In the genomic region with DNA sequence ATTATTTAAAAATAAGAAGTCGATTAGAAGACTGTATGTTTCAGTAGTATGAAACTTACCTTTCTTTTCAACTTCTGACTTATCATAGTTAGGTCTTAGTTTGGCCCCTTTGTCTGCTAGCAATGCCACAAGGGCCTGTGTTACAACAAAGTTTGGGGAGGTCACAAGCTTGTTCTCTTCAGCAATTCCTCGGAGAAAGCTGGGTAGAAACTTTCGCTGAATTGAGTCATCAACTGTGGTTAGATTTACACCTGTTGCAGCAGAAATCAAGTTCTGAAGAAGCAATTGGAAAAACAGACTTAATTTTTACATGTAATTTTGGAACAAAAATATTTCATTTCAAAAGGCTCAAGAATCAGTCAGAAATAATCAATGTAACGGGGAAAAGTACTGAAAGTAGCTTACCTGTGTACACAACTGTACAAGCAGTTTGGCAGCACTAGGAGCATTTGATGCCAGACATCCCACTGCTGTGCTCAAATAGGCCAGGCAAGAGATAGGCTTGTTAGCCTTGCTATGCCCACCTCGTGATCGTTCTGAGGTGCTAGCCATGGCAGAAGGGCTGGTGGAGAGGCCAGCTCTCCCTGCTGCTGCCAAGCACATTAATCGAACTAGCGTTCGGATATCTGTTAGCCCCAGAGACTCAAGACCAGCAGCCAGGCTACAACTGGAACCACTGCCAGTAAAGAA, we compare ENCODE assay signal across 21 cellular contexts. TPM values are rescaled to one million over a fixed set of nuclear protein-coding genes. Genes with fewer than 3 reads are reported as not detected.
"Had no signal": no experiment of that assay in that cellular context is flagged by ENCODE, and none has a peak within 500 bp of the region (broad histone marks: within the 10 kb centered on the region; RNA-seq: fewer than 3 reads in every experiment).

No MANE protein-coding gene starts in this region.

- H3K27ac ChIP-seq: gastroesophageal sphincter, hepatocyte, transverse colon had no signal

- H3K4me3 Mint-ChIP-seq: activated T-helper 17 cell treated with anti-CD3 and anti-CD28 coated beads, Interleukin-2, amount 50 U/mL, for 72 hours; T-helper 2 cell treated with Interferon-gamma antibody and Interleukin-4, amounts not matched to agents 5 μg/mL and 100 μg/mL, for 36 hours had no signal

- H3K4me2 ChIP-seq: hepatocyte, smooth muscle cell had no signal

- H3K27me3 Mint-ChIP-seq: activated T-helper 17 cell treated with anti-CD3 and anti-CD28 coated beads, Interleukin-2, amount 50 U/mL, for 72 hours; progenitor cell of endocrine pancreas had no signal

- DNase-seq: activated CD4-positive, alpha-beta T cell treated with anti-CD3 and anti-CD28 coated beads, Interleukin-2, amount 50 U/mL, for 48 hours; activated CD4-positive, CD25-positive, alpha-beta regulatory T cell; activated CD8-positive, alpha-beta memory T cell treated with anti-CD3 and anti-CD28 coated beads, Interleukin-2, amount 50 U/mL, for 48 hours; activated naive CD4-positive, alpha-beta T cell treated with Interleukin-2 at 50 U/mL for 16 hours; islet precursor cell; right cardiac atrium; stimulated activated CD4-positive, alpha-beta T cell treated with anti-CD3 and anti-CD28 coated beads, Interleukin-4, amount 100 ng/mL, for 4 hours; stimulated activated CD8-positive, alpha-beta memory T cell treated with anti-CD3 and anti-CD28 coated beads, Interleukin-4, amount 100 ng/mL, for 48 hours; stimulated activated naive CD4-positive, alpha-beta T cell treated with Interleukin-2 at 50 U/mL for 16 hours; substantia nigra; transverse colon had no signal

- ATAC-seq: activated T-helper 17 cell treated with anti-CD3 and anti-CD28 coated beads, Interleukin-2, amount 50 U/mL, for 72 hours; gastroesophageal sphincter had no signal

- H3K27me3 ChIP-seq: gastroesophageal sphincter, hepatocyte, transverse colon had no signal

- H3K4me1 Mint-ChIP-seq: activated T-helper 17 cell treated with anti-CD3 and anti-CD28 coated beads, Interleukin-2, amount 50 U/mL, for 72 hours had no signal

- FAIRE-seq: astrocyte, colon, endometrium had no signal

- H3K9me3 ChIP-seq: gastroesophageal sphincter, transverse colon had no signal

- H3K4me3 ChIP-seq: gastroesophageal sphincter, hepatocyte, smooth muscle cell, transverse colon had no signal

- H3K27ac Mint-ChIP-seq: activated T-helper 17 cell treated with anti-CD3 and anti-CD28 coated beads, Interleukin-2, amount 50 U/mL, for 72 hours; progenitor cell of endocrine pancreas; T-helper 2 cell treated with Interferon-gamma antibody and Interleukin-4, amounts not matched to agents 5 μg/mL and 100 μg/mL, for 36 hours had no signal

- H3K79me2 ChIP-seq: hepatocyte had no signal

- H3K4me1 ChIP-seq: gastroesophageal sphincter, transverse colon had no signal

- H3K9me3 Mint-ChIP-seq: activated T-helper 17 cell treated with anti-CD3 and anti-CD28 coated beads, Interleukin-2, amount 50 U/mL, for 72 hours had no signal

- H2AFZ ChIP-seq: hepatocyte had no signal

RNA-seq across cellular contexts. Expression of gene FBXL22, which starts 58.6 kb away (rescaled TPM):
- total RNA-seq: SK-MEL-5, smooth muscle cell had no signal
